23 cellular contexts compared by ENCODE assay signal in genomic region chr9:33419904-33420303, GRCh38. TPM values are rescaled to one million over a fixed set of nuclear protein-coding genes. Genes with fewer than 3 reads are reported as not detected.
DNase-seq lines count a peak whose midpoint lies in the region; TF ChIP-seq lines count a peak whose summit lies in the region.
"Had no signal": no experiment of that assay in that cellular context is flagged by ENCODE, and none has a peak within 500 bp of the region (broad histone marks: within the 10 kb centered on the region; RNA-seq: fewer than 3 reads in every experiment).

No MANE protein-coding gene starts in this region.

- H3K4me3 ChIP-seq in esophagus (ENCODE audit: low read depth in 1 of 2, low read length in 2 of 2) (no peak overlapping the region), skin epidermis (no peak overlapping the region)
- H3K4me3 ChIP-seq: Peyer's patch, SJCRH30 had no signal

- H3K27ac ChIP-seq in RWPE1 (peak overlapping the region; percentile 58), esophagus (ENCODE audit: low read depth in 2 of 2, low read length in 1 of 2) (peak overlapping the region; percentile 69 to 79), skin epidermis (peak overlapping the region in 13 of 21 experiments; percentile 25 to 71 (median 55))
- H3K27ac ChIP-seq: C4-2B, Peyer's patch, SJCRH30 had no signal

- H3K36me3 Mint-ChIP-seq in activated CD4-positive, alpha-beta T cell treated with anti-CD3 and anti-CD28 coated beads, Interleukin-2, amount 10 ng/mL, durations not matched to agents 7 days and 5 days (ENCODE audit: low read depth), result no peaks in the 10 kb centered on the region
- no peaks in the 10 kb centered on the region for H3K36me3 Mint-ChIP-seq in type B pancreatic cell

- CTCF ChIA-PET in activated CD4-positive, alpha-beta T cell treated with anti-CD3 and anti-CD28 coated beads, Interleukin-2, amount 10 ng/mL, durations not matched to agents 7 days and 5 days (lab: Charles Lee), result interaction anchor here (0.5 to 11.3 kb wide), 4 partner anchors 25 to 899 kb away, joined by 3 to 132 read pairs (median 4); partner anchors contain the start of gene AQP3
- CTCF ChIA-PET in RWPE1 (lab: Yijun Ruan, JAX), result interaction anchor here (1.0 to 1.2 kb wide), 2 partner anchors 22 to 44 kb away, joined by 3 read pairs; no protein-coding TSS in a partner anchor

- no peak overlapping the region for H3K4me3 Mint-ChIP-seq in activated CD4-positive, alpha-beta T cell treated with anti-CD3 and anti-CD28 coated beads, Interleukin-2, amount 10 ng/mL, durations not matched to agents 7 days and 5 days
- H3K4me3 Mint-ChIP-seq in type B pancreatic cell, result no peak overlapping the region
- H3K4me3 Mint-ChIP-seq: H9 had no signal

- WGBS in esophagus, 2 donors, result 42 to 62% methylated on average over 5 of the region's 5 CpGs

- H3K36me3 ChIP-seq in esophagus (ENCODE audit: control insufficient read depth in 2 of 2, insufficient read depth in 2 of 2, low read length in 1 of 2), result no peaks in the 10 kb centered on the region
- H3K36me3 ChIP-seq: Peyer's patch, SJCRH30 had no signal

- TF ChIP-seq CTCF in RWPE1 (conservative IDR thresholded peaks at IDR 0.05; ENCODE audit: low read depth) (no peak), type B pancreatic cell (conservative IDR thresholded peaks at IDR 0.05) (no peak)

- H3K9me3 ChIP-seq in esophagus (ENCODE audit: control insufficient read depth in 2 of 2, insufficient read depth in 1 of 2, low read depth in 1 of 2, low read length in 1 of 2), result no peaks in the 10 kb centered on the region
- H3K9me3 ChIP-seq: Peyer's patch, SJCRH30 had no signal

- no peaks in the 10 kb centered on the region for H3K9me3 Mint-ChIP-seq in activated CD4-positive, alpha-beta T cell treated with anti-CD3 and anti-CD28 coated beads, Interleukin-2, amount 10 ng/mL, durations not matched to agents 7 days and 5 days
- no peaks in the 10 kb centered on the region for H3K9me3 Mint-ChIP-seq in type B pancreatic cell

- POLR2A ChIA-PET in activated CD4-positive, alpha-beta T cell treated with anti-CD3 and anti-CD28 coated beads, Interleukin-2, amount 10 ng/mL, durations not matched to agents 7 days and 5 days (lab: Charles Lee), result no interaction called here
- POLR2A ChIA-PET in RWPE1 (lab: Yijun Ruan, JAX; ENCODE audit: low non-redundant PET), result no interaction called here

- DNase-seq in activated CD4-positive, alpha-beta T cell treated with anti-CD3 and anti-CD28 coated beads, Interleukin-2, amount 10 ng/mL, durations not matched to agents 7 days and 5 days, result no peak
- DNase-seq in activated CD4-positive, alpha-beta T cell treated with anti-CD3 and anti-CD28 coated beads for 4 hours, result no peak
- DNase-seq in RWPE1 (ENCODE audit: low spot score), result no peak
- no peak for DNase-seq in putamen (ENCODE audit: low spot score)
- no peak for DNase-seq in NCI-H226
- DNase-seq in type B pancreatic cell (ENCODE audit: extremely low spot score, unreplicated experiment), result no peak
- DNase-seq: EL; GF-D8; H9; KBM-7; MM.1S; NCI-H1048; NCI-H1436; NCI-H187 treated with DMSO at 0.1 percent for 48 hours; NCI-H510A treated with DMSO at 0.1 percent for 48 hours; NCI-H774; NK-92 treated with Interleukin-12 subunit alpha and Interleukin-12 subunit beta, amount 100 ng/mL, for 24 hours; Peyer's patch; SJCRH30 had no signal

- H3K4me1 Mint-ChIP-seq in activated CD4-positive, alpha-beta T cell treated with anti-CD3 and anti-CD28 coated beads, Interleukin-2, amount 10 ng/mL, durations not matched to agents 7 days and 5 days, result peaks cover 49% of the 10 kb centered on the region
- H3K4me1 Mint-ChIP-seq in type B pancreatic cell (ENCODE audit: unreplicated experiment), result peaks cover 13% of the 10 kb centered on the region

- H3K4me1 ChIP-seq in esophagus (ENCODE audit: control insufficient read depth in 2 of 2, insufficient read depth in 2 of 2, low read length in 1 of 2), result peaks cover 3 to 34% of the 10 kb centered on the region in 2 donors
- H3K4me1 ChIP-seq: SJCRH30 had no signal

- peaks cover 6% of the 10 kb centered on the region for H3K27me3 Mint-ChIP-seq in activated CD4-positive, alpha-beta T cell treated with anti-CD3 and anti-CD28 coated beads, Interleukin-2, amount 10 ng/mL, durations not matched to agents 7 days and 5 days
- H3K27me3 Mint-ChIP-seq in type B pancreatic cell, result peaks cover 8% of the 10 kb centered on the region

- H3K27ac Mint-ChIP-seq in activated CD4-positive, alpha-beta T cell treated with anti-CD3 and anti-CD28 coated beads, Interleukin-2, amount 10 ng/mL, durations not matched to agents 7 days and 5 days, result peak overlapping the region; percentile 14
- no peak overlapping the region for H3K27ac Mint-ChIP-seq in type B pancreatic cell
- H3K27ac Mint-ChIP-seq: H9 had no signal

- H3K27me3 ChIP-seq in esophagus (ENCODE audit: control insufficient read depth in 1 of 2, insufficient read depth in 2 of 2, low read length in 2 of 2), result no peaks in the 10 kb centered on the region
- H3K27me3 ChIP-seq: Peyer's patch, SJCRH30 had no signal

RNA-seq across cellular contexts. Expression of gene AQP7, which starts 17.5 kb away (rescaled TPM):
- under 1 TPM; 0.23 to 0.35 TPM for total RNA-seq in activated CD4-positive, alpha-beta T cell treated with anti-CD3 and anti-CD28 coated beads, Interleukin-2, amount 10 ng/mL, durations not matched to agents 7 days and 5 days
- polyA plus RNA-seq in esophagus, result 1 to 10 TPM in 1 of 2 donors, under 1 TPM in 1; 0.54 to 2.6 TPM
- total RNA-seq in type B pancreatic cell (ENCODE audit: low replicate concordance), result 3.7 and 5.0 TPM in 2 replicates
- total RNA-seq: A172, H9 had no signal

RNA-seq across cellular contexts. Expression of gene AQP3, which starts 27.5 kb away (rescaled TPM):
- 100 to 1,000 TPM; 190 to 194 TPM for total RNA-seq in activated CD4-positive, alpha-beta T cell treated with anti-CD3 and anti-CD28 coated beads, Interleukin-2, amount 10 ng/mL, durations not matched to agents 7 days and 5 days
- polyA plus RNA-seq in esophagus, result 1,000 to 10,000 TPM in 1 of 2 donors, 100 to 1,000 TPM in 1; 933 to 1,009 TPM
- total RNA-seq in type B pancreatic cell (ENCODE audit: low replicate concordance), result 33.1 and 67.0 TPM in 2 replicates

RNA-seq across cellular contexts. Expression of gene NOL6, which starts 53.8 kb away (rescaled TPM):
- total RNA-seq in activated CD4-positive, alpha-beta T cell treated with anti-CD3 and anti-CD28 coated beads, Interleukin-2, amount 10 ng/mL, durations not matched to agents 7 days and 5 days, result 10 to 100 TPM; 36.2 to 37.7 TPM
- 10 to 100 TPM; 25.2 to 29.2 TPM for polyA plus RNA-seq in esophagus
- 39.2 and 46.3 TPM in 2 replicates for total RNA-seq in type B pancreatic cell (ENCODE audit: low replicate concordance)
